ENCODE assay signal across 3 cellular contexts in genomic region chr11:19570889-19571288, GRCh38.
"Had no signal": no experiment of that assay in that cellular context is flagged by ENCODE, and none has a peak within 500 bp of the region (broad histone marks: within the 10 kb centered on the region; RNA-seq: fewer than 3 reads in every experiment).

No MANE protein-coding gene starts in this region.

- ATAC-seq: GM12878 had no signal

- H3K4me3 ChIP-seq: GM12878 had no signal

- DNase-seq: GDM1, GF-D8 had no signal
